Comparison of ENCODE assay signal across 27 cellular contexts in genomic region chr3:177374323-177374722, GRCh38.
A peak's percentile ranks its signal among the peaks of the same experiment; 100 is the strongest.
DNase-seq lines count a peak whose midpoint lies in the region; ATAC-seq and TF ChIP-seq lines count a peak whose summit lies in the region.
"Had no signal": no experiment of that assay in that cellular context is flagged by ENCODE, and none has a peak within 500 bp of the region (broad histone marks: within the 10 kb centered on the region; RNA-seq: fewer than 3 reads in every experiment).

No MANE protein-coding gene starts in this region.

- peaks cover 23% of the 10 kb centered on the region for H3K4me1 ChIP-seq in BLaER1
- peaks cover 9% of the 10 kb centered on the region for H3K4me1 ChIP-seq in Panc1 (ENCODE audit: control insufficient read depth, insufficient read depth, low read length)
- no peaks in the 10 kb centered on the region for H3K4me1 ChIP-seq in osteoblast (ENCODE audit: insufficient read depth, low read length)
- peaks cover 0 to 30% (median 0%) of the 10 kb centered on the region in 3 donors for H3K4me1 ChIP-seq in esophagus squamous epithelium
- H3K4me1 ChIP-seq: breast epithelium, pancreas had no signal

- H3K36me3 ChIP-seq in BLaER1 (no peaks in the 10 kb centered on the region), Panc1 (ENCODE audit: control insufficient read depth, insufficient read depth, low read length) (no peaks in the 10 kb centered on the region), osteoblast (ENCODE audit: insufficient read depth, low read length) (no peaks in the 10 kb centered on the region), esophagus squamous epithelium (no peaks in the 10 kb centered on the region)
- H3K36me3 ChIP-seq: breast epithelium, gastroesophageal sphincter, pancreas, SJCRH30, suprapubic skin had no signal

- no peaks in the 10 kb centered on the region for H3K79me2 ChIP-seq in osteoblast (ENCODE audit: insufficient read depth, low read length)

- WGBS in esophagus squamous epithelium, 2 donors: 63 to 91% methylated on average over 3 of the region's 3 CpGs

- POLR2A ChIA-PET in Panc1 (lab: Charles Lee): no interaction called here
- POLR2A ChIA-PET in activated CD8-positive, alpha-beta T cell treated with anti-CD3 and anti-CD28 coated beads, Interleukin-2, amount 10 ng/mL, durations not matched to agents 7 days and 5 days (lab: Charles Lee): no interaction called here

- H3K4me3 ChIP-seq in BLaER1 (peak overlapping the region; percentile 11; the same call in 1 of the 2 replicates), Panc1 (ENCODE audit: low read depth in 2 of 2, low read length in 2 of 2) (no peak overlapping the region), osteoblast (ENCODE audit: insufficient read depth, low read length) (no peak overlapping the region), esophagus squamous epithelium (no peak overlapping the region)
- H3K4me3 ChIP-seq: breast epithelium, gastroesophageal sphincter, GM23338, pancreas, SJCRH30, suprapubic skin had no signal

- no peak for TF ChIP-seq POLR2A in esophagus squamous epithelium (IDR thresholded peaks at IDR 0.05)

- H3K4me1 Mint-ChIP-seq in activated CD8-positive, alpha-beta T cell treated with anti-CD3 and anti-CD28 coated beads, Interleukin-2, amount 10 ng/mL, durations not matched to agents 7 days and 5 days (ENCODE audit: low read depth): no peaks in the 10 kb centered on the region
- H3K4me1 Mint-ChIP-seq: GM23338 had no signal

- H2AFZ ChIP-seq in osteoblast (ENCODE audit: low read length): peak overlapping the region; percentile 5
- H2AFZ ChIP-seq: GM23338 had no signal

- H3K4me3 Mint-ChIP-seq in activated CD8-positive, alpha-beta T cell treated with anti-CD3 and anti-CD28 coated beads, Interleukin-2, amount 10 ng/mL, durations not matched to agents 7 days and 5 days: no peak overlapping the region
- H3K4me3 Mint-ChIP-seq: activated CD4-positive, alpha-beta T cell treated with anti-CD3 and anti-CD28 coated beads, Interleukin-2, amount 10 ng/mL, durations not matched to agents 24 days and 14 days; activated naive CD8-positive, alpha-beta T cell; CD8-positive, alpha-beta memory T cell; GM23338 had no signal

- no peaks in the 10 kb centered on the region for H3K9me3 Mint-ChIP-seq in activated CD8-positive, alpha-beta T cell treated with anti-CD3 and anti-CD28 coated beads, Interleukin-2, amount 10 ng/mL, durations not matched to agents 7 days and 5 days (ENCODE audit: insufficient read depth)
- H3K9me3 Mint-ChIP-seq: activated CD4-positive, alpha-beta T cell treated with anti-CD3 and anti-CD28 coated beads, Interleukin-2, amount 10 ng/mL, durations not matched to agents 24 days and 14 days; CD8-positive, alpha-beta memory T cell; GM23338 had no signal

- peak overlapping the region; percentile 30; the same call in 1 of the 2 replicates for H3K9ac ChIP-seq in BLaER1

- ATAC-seq in HG02885 (IDR thresholded peaks at IDR 0.05; ENCODE audit: poor library complexity, unreplicated experiment) (peak; percentile 49), Panc1 (no peak)
- no peak for ATAC-seq in activated CD8-positive, alpha-beta T cell treated with anti-CD3 and anti-CD28 coated beads, Interleukin-2, amount 10 ng/mL, durations not matched to agents 7 days and 5 days
- ATAC-seq: gastroesophageal sphincter, GM23338, pancreas had no signal

- H3K27ac ChIP-seq in BLaER1 (peak overlapping the region; percentile 52), Panc1 (ENCODE audit: low read length) (peak overlapping the region; percentile 64; the same call in 1 of the 2 replicates), osteoblast (ENCODE audit: low read depth, low read length) (no peak overlapping the region), esophagus squamous epithelium (no peak overlapping the region)
- H3K27ac ChIP-seq: breast epithelium, gastroesophageal sphincter, pancreas, SJCRH30, suprapubic skin had no signal

- H3K36me3 Mint-ChIP-seq in activated CD8-positive, alpha-beta T cell treated with anti-CD3 and anti-CD28 coated beads, Interleukin-2, amount 10 ng/mL, durations not matched to agents 7 days and 5 days (ENCODE audit: low read depth): no peaks in the 10 kb centered on the region
- H3K36me3 Mint-ChIP-seq: activated naive CD8-positive, alpha-beta T cell; CD8-positive, alpha-beta memory T cell had no signal

- in situ Hi-C loops in Panc1 (cut with HindIII; ENCODE audit: low pct_unique_long_range_greater_than_20kb, low sequenced_read_pairs): no loop called here

- H4K20me1 ChIP-seq in BLaER1: no peaks in the 10 kb centered on the region
- H4K20me1 ChIP-seq in osteoblast (ENCODE audit: insufficient read depth, low read length): no peaks in the 10 kb centered on the region

- DNase-seq in Panc1 (ENCODE audit: low read depth, low spot score) (no peak), osteoblast (ENCODE audit: insufficient read length, low spot score, missing footprints) (peak; percentile 35), head of caudate nucleus (no peak), esophagus squamous epithelium (lab: John Stamatoyannopoulos, UW) (no peak)
- no peak for DNase-seq in stimulated activated CD4-positive, alpha-beta T cell treated with anti-CD3 and anti-CD28 coated beads, Interleukin-4, amount 100 ng/mL, for 4 hours
- DNase-seq in activated CD8-positive, alpha-beta T cell treated with anti-CD3 and anti-CD28 coated beads, Interleukin-2, amount 10 ng/mL, durations not matched to agents 7 days and 5 days: no peak
- DNase-seq: activated effector memory CD4-positive, alpha-beta T cell treated with anti-CD3 and anti-CD28 coated beads, Interleukin-2, amount 50 U/mL, for 16 hours; activated T-cell treated with anti-CD3 and anti-CD28 coated beads, Interleukin-2, amount 50 U/mL, for 1 hour; CD8-positive, alpha-beta memory T cell; hippocampal formation; NCI-H1436 treated with DMSO at 0.1 percent for 48 hours; NCI-H2107; NCI-H82; pancreas; retina; RPMI8226; SJCRH30; stimulated activated naive CD4-positive, alpha-beta T cell treated with Interleukin-2 at 50 U/mL for 16 hours; T1000 had no signal

- BruUV-seq in Panc1 (replicated peaks; lab: Mats Ljungman, UMichigan): no TSS peak

- no peaks in the 10 kb centered on the region for H3K27me3 ChIP-seq in BLaER1
- no peaks in the 10 kb centered on the region for H3K27me3 ChIP-seq in Panc1 (ENCODE audit: control insufficient read depth, insufficient read depth, low read length)
- H3K27me3 ChIP-seq in osteoblast (ENCODE audit: insufficient read depth, low read length): no peaks in the 10 kb centered on the region
- no peaks in the 10 kb centered on the region for H3K27me3 ChIP-seq in esophagus squamous epithelium
- H3K27me3 ChIP-seq: breast epithelium, gastroesophageal sphincter, pancreas, SJCRH30, suprapubic skin had no signal

- intact Hi-C loops in Panc1 (cut with micrococcal nuclease; ENCODE audit: unreplicated experiment) (no loop called here), head of caudate nucleus (cut with DNase I) (no loop called here), esophagus squamous epithelium (cut with DNase I) (no loop called here)

- H3K27me3 Mint-ChIP-seq in activated CD8-positive, alpha-beta T cell treated with anti-CD3 and anti-CD28 coated beads, Interleukin-2, amount 10 ng/mL, durations not matched to agents 7 days and 5 days (ENCODE audit: low read depth): no peaks in the 10 kb centered on the region
- H3K27me3 Mint-ChIP-seq: activated CD4-positive, alpha-beta T cell treated with anti-CD3 and anti-CD28 coated beads, Interleukin-2, amount 10 ng/mL, durations not matched to agents 24 days and 14 days; activated naive CD8-positive, alpha-beta T cell; CD8-positive, alpha-beta memory T cell had no signal

- TF ChIP-seq CTCF in Panc1 (IDR thresholded peaks at IDR 0.05) (no peak), osteoblast (IDR thresholded peaks at IDR 0.05; ENCODE audit: extremely low read depth, low read depth, low read length) (no peak), esophagus squamous epithelium (IDR thresholded peaks at IDR 0.05) (no peak)

- H3K27ac Mint-ChIP-seq in activated CD8-positive, alpha-beta T cell treated with anti-CD3 and anti-CD28 coated beads, Interleukin-2, amount 10 ng/mL, durations not matched to agents 7 days and 5 days: no peak overlapping the region
- H3K27ac Mint-ChIP-seq: activated CD4-positive, alpha-beta T cell treated with anti-CD3 and anti-CD28 coated beads, Interleukin-2, amount 10 ng/mL, durations not matched to agents 24 days and 14 days; activated naive CD8-positive, alpha-beta T cell; CD8-positive, alpha-beta memory T cell; GM23338 had no signal

- peaks cover 35% of the 10 kb centered on the region for H3K9me3 ChIP-seq in BLaER1
- H3K9me3 ChIP-seq in Panc1 (ENCODE audit: control insufficient read depth, insufficient read depth, low read depth, low read length): no peaks in the 10 kb centered on the region
- no peaks in the 10 kb centered on the region for H3K9me3 ChIP-seq in osteoblast (ENCODE audit: low read depth, low read length)
- no peaks in the 10 kb centered on the region for H3K9me3 ChIP-seq in esophagus squamous epithelium
- H3K9me3 ChIP-seq: breast epithelium, gastroesophageal sphincter, pancreas, SJCRH30, suprapubic skin had no signal

- CTCF ChIA-PET in Panc1 (lab: Charles Lee): no interaction called here
- CTCF ChIA-PET in activated CD8-positive, alpha-beta T cell treated with anti-CD3 and anti-CD28 coated beads, Interleukin-2, amount 10 ng/mL, durations not matched to agents 7 days and 5 days (lab: Charles Lee): no interaction called here

- H3K4me2 ChIP-seq in BLaER1: peak overlapping the region; percentile 61
- no peak overlapping the region for H3K4me2 ChIP-seq in osteoblast (ENCODE audit: insufficient read depth, low read length)
- H3K4me2 ChIP-seq: GM23338 had no signal

Comparison
In these comparisons a context has a peak if more than half of its experiments do, and no peak if none do; other contexts are left out.
1. H3K27ac ChIP-seq: peak in BLaER1 (single experiment) and Panc1 (single experiment); none in osteoblast (single experiment) and esophagus squamous epithelium (0 of 4).